ENCODE assay signal across 5 cellular contexts in genomic region chr5:3432135-3432534, GRCh38.
"Had no signal": no experiment of that assay in that cellular context is flagged by ENCODE, and none has a peak within 500 bp of the region (broad histone marks: within the 10 kb centered on the region; RNA-seq: fewer than 3 reads in every experiment).

No MANE protein-coding gene starts in this region.

- H3K9me3 Mint-ChIP-seq: GM23338, H9 had no signal

- DNase-seq: H9, HCEC 1CT, IMR-90 had no signal

- H3K4me2 ChIP-seq: GM23338 had no signal

- H3K27ac Mint-ChIP-seq: GM23338, H9 had no signal

- H3K4me3 Mint-ChIP-seq: GM23338, H9 had no signal

- H3K4me3 ChIP-seq: GM23338, K562 had no signal

- H2AFZ ChIP-seq: GM23338 had no signal

- ATAC-seq: GM23338, K562 had no signal
